ENCODE assay signal across 8 cellular contexts in genomic region chr19:7682175-7682855, GRCh38. TPM values are rescaled to one million over a fixed set of nuclear protein-coding genes. Genes with fewer than 3 reads are reported as not detected.
DNase-seq lines count a peak whose midpoint lies in the region; ATAC-seq and TF ChIP-seq lines count a peak whose summit lies in the region.

No MANE protein-coding gene starts in this region.

- peaks cover 29% of the 10 kb centered on the region for H3K36me3 Mint-ChIP-seq in nephron progenitor cell (ENCODE audit: low read depth)

- TF ChIP-seq CTCF in coronary artery (IDR thresholded peaks at IDR 0.05) = no peak
- TF ChIP-seq CTCF in nephron progenitor cell (IDR thresholded peaks at IDR 0.05) = no peak

- H3K9ac ChIP-seq in BLaER1 = peak overlapping the region; percentile 96; the same call in 1 of the 2 replicates

- DNase-seq in coronary artery (ENCODE audit: low spot score) = no peak
- DNase-seq in nephron progenitor cell = no peak
- no peak for DNase-seq in mucosa of gallbladder (ENCODE audit: low spot score)
- DNase-seq in SJCRH30 = no peak

- H3K4me2 ChIP-seq in BLaER1 = peak overlapping the region; percentile 96

- peaks cover 67% of the 10 kb centered on the region for H4K20me1 ChIP-seq in BLaER1

- H3K27ac ChIP-seq in BLaER1 (peak overlapping the region; percentile 94), KOPT-K1 (ENCODE audit: low read depth, low read length, poor library complexity, severe bottlenecking) (peak overlapping the region; percentile 28), coronary artery (peak overlapping the region in 1 of 2 donors; percentile 82), SJCRH30 (no peak overlapping the region)

- H3K27me3 Mint-ChIP-seq in nephron progenitor cell (ENCODE audit: low read depth, poor library complexity) = peaks cover 23% of the 10 kb centered on the region

- H3K9me3 Mint-ChIP-seq in nephron progenitor cell = no peaks in the 10 kb centered on the region

- peaks cover 37% of the 10 kb centered on the region for H3K4me1 Mint-ChIP-seq in nephron progenitor cell

- ATAC-seq in GM18858 (IDR thresholded peaks at IDR 0.05; ENCODE audit: unreplicated experiment) (no peak), HG03280 (IDR thresholded peaks at IDR 0.05; ENCODE audit: unreplicated experiment) (no peak)

- peaks cover 13% of the 10 kb centered on the region for H3K27me3 ChIP-seq in BLaER1
- H3K27me3 ChIP-seq in SJCRH30 = peaks cover 2% of the 10 kb centered on the region; the same call in 1 of the 2 replicates

- H3K4me1 ChIP-seq in BLaER1 (peaks cover 45% of the 10 kb centered on the region), SJCRH30 (no peaks in the 10 kb centered on the region)

- H3K36me3 ChIP-seq in BLaER1 (peaks cover 42% of the 10 kb centered on the region), KOPT-K1 (ENCODE audit: insufficient read depth, low read length) (peaks cover 19% of the 10 kb centered on the region), SJCRH30 (no peaks in the 10 kb centered on the region; the same call in 1 of the 2 replicates)

- H3K27ac Mint-ChIP-seq in nephron progenitor cell = no peak overlapping the region

- H3K4me3 Mint-ChIP-seq in nephron progenitor cell = peak overlapping the region; percentile 89

- H3K9me3 ChIP-seq in BLaER1 (no peaks in the 10 kb centered on the region), KOPT-K1 (ENCODE audit: insufficient read depth, low read length, poor library complexity, severe bottlenecking) (no peaks in the 10 kb centered on the region), SJCRH30 (replicated peaks) (no peaks in the 10 kb centered on the region)

- H3K4me3 ChIP-seq in BLaER1 = peak overlapping the region; percentile 99
- peak overlapping the region; percentile 87 for H3K4me3 ChIP-seq in coronary artery
- no peak overlapping the region for H3K4me3 ChIP-seq in SJCRH30

RNA-seq across cellular contexts. Expression of gene TRAPPC5, which starts 1.7 kb away (rescaled TPM):
- 115 TPM for total RNA-seq in mucosa of gallbladder
- total RNA-seq in SJCRH30 (2014; rRNA removed; shearing (Covaris generic)) = 18.5 and 25.1 TPM in 2 replicates

RNA-seq across cellular contexts. Expression of gene MCEMP1, which starts 5.4 kb away (rescaled TPM):
- total RNA-seq in mucosa of gallbladder = 0.14 TPM
- total RNA-seq in SJCRH30 (2014; rRNA removed; shearing (Covaris generic)) = not detected in 2 replicates

RNA-seq across cellular contexts. Expression of gene RETN, which starts 13.5 kb away (rescaled TPM):
- total RNA-seq in mucosa of gallbladder = not detected
- not detected in 2 replicates for total RNA-seq in SJCRH30 (2014; rRNA removed; shearing (Covaris generic))

RNA-seq across cellular contexts. Expression of gene FCER2, which starts 19.6 kb away (rescaled TPM):
- total RNA-seq in mucosa of gallbladder = 0.86 TPM
- not detected in 2 replicates for total RNA-seq in SJCRH30 (2014; rRNA removed; shearing (Covaris generic))

RNA-seq across cellular contexts. Expression of gene STXBP2, which starts 45.4 kb away (rescaled TPM):
- total RNA-seq in mucosa of gallbladder = 215 TPM
- 0.15 TPM in 1 of 2 replicates, not detected in the other for total RNA-seq in SJCRH30 (2014; rRNA removed; shearing (Covaris generic))
